In genomic region chr13:91313103-91313502, GRCh38 we compare ENCODE assay signal across 8 cellular contexts. TPM values are rescaled to one million over a fixed set of nuclear protein-coding genes. Genes with fewer than 3 reads are reported as not detected.
A peak's percentile ranks its signal among the peaks of the same experiment; 100 is the strongest.
DNase-seq lines count a peak whose midpoint lies in the region; ATAC-seq and TF ChIP-seq lines count a peak whose summit lies in the region.

No MANE protein-coding gene starts in this region.

- H3K4me1 Mint-ChIP-seq in Calu3 (ENCODE audit: low read depth, unreplicated experiment) = peaks cover 8% of the 10 kb centered on the region

- TF ChIP-seq RAD21 in liver (IDR thresholded peaks at IDR 0.05) = peak; percentile 84 to 91

- H3K27me3 ChIP-seq in liver (ENCODE audit: control insufficient read depth in 4 of 4, insufficient read depth in 4 of 4, low read length in 3 of 4) = peaks cover 0 to 25% (median 6%) of the 10 kb centered on the region in 4 donors

- peak; percentile 81 for ATAC-seq in HG02588 (IDR thresholded peaks at IDR 0.05; ENCODE audit: unreplicated experiment)

- H3K36me3 Mint-ChIP-seq in Calu3 (ENCODE audit: insufficient read depth, unreplicated experiment) = no peaks in the 10 kb centered on the region

- no peak for TF ChIP-seq POLR2A in NB4 (IDR thresholded peaks at IDR 0.05; ENCODE audit: extremely low read depth, insufficient read length)

- DNase-seq in AG09309 (ENCODE audit: low read depth) = no peak
- peak; percentile 14 for DNase-seq in NB4 (ENCODE audit: low read depth)
- no peak for DNase-seq in astrocyte of the cerebellum (ENCODE audit: low read depth)
- DNase-seq in SKM-1 treated with dmso at 0.1 percent for 144 hours (lab: John Stamatoyannopoulos, UW; ENCODE audit: unreplicated experiment) = no peak
- DNase-seq in Calu3 = no peak

- intact Hi-C loops in Calu3 (cut with micrococcal nuclease; ENCODE audit: unreplicated experiment) = no loop called here

- TF ChIP-seq CTCF in AG09309 (IDR thresholded peaks at IDR 0.05; ENCODE audit: control insufficient read depth, insufficient read depth, low read depth, low read length, missing control alignments) = peak; percentile 44
- TF ChIP-seq CTCF in GM12875 (IDR thresholded peaks at IDR 0.05; ENCODE audit: borderline replicate concordance, insufficient read depth, low read depth, low read length) = peak; percentile 49; the same call in 1 of the 2 replicates
- no peak for TF ChIP-seq CTCF in NB4 (IDR thresholded peaks at IDR 0.05; ENCODE audit: low read depth, low read length)
- peak; percentile 60 for TF ChIP-seq CTCF in astrocyte of the cerebellum (IDR thresholded peaks at IDR 0.05; ENCODE audit: low read depth, low read length, missing control alignments)
- peak; percentile 64 for TF ChIP-seq CTCF in liver (IDR thresholded peaks at IDR 0.05; ENCODE audit: low read depth, low read length, missing input control)
- TF ChIP-seq CTCF in Calu3 (IDR thresholded peaks at IDR 0.05; ENCODE audit: unreplicated experiment) = no peak

- no peak overlapping the region for H3K27ac Mint-ChIP-seq in Calu3 (ENCODE audit: unreplicated experiment)

- in situ Hi-C loops in astrocyte of the cerebellum (cut with HindIII; ENCODE audit: low sequenced_read_pairs) = no loop called here

- H3K4me1 ChIP-seq in liver (ENCODE audit: control insufficient read depth in 4 of 4, insufficient read depth in 4 of 4, low read length in 3 of 4) = no peaks in the 10 kb centered on the region

- H3K9me3 ChIP-seq in liver (ENCODE audit: control insufficient read depth in 4 of 4, low read length in 3 of 4) = no peaks in the 10 kb centered on the region

- 19% methylated on average over 5 of the region's 5 CpGs for WGBS in liver

- H3K27ac ChIP-seq in liver (ENCODE audit: low read depth in 1 of 2, low read length in 2 of 2) = no peak overlapping the region

- CTCF ChIA-PET in Calu3 (lab: Charles Lee) = no interaction called here

- H3K4me3 Mint-ChIP-seq in Calu3 (ENCODE audit: low read depth, unreplicated experiment) = no peak overlapping the region

- H3K27me3 Mint-ChIP-seq in Calu3 (ENCODE audit: unreplicated experiment) = no peaks in the 10 kb centered on the region

- BruUV-seq in Calu3 (replicated peaks; lab: Mats Ljungman, UMichigan) = no TSS peak

- H3K4me3 ChIP-seq in AG09309 (ENCODE audit: control insufficient read depth, low read depth, low read length) = no peak overlapping the region
- peak overlapping the region; percentile 19 for H3K4me3 ChIP-seq in GM12875 (ENCODE audit: low read depth, low read length)
- H3K4me3 ChIP-seq in NB4 (ENCODE audit: low read depth, low read length) = no peak overlapping the region
- no peak overlapping the region for H3K4me3 ChIP-seq in astrocyte of the cerebellum (ENCODE audit: low read depth, low read length)
- no peak overlapping the region for H3K4me3 ChIP-seq in liver (ENCODE audit: low read depth in 1 of 3, low read length in 3 of 3)

- no peak overlapping the region for H3K9ac ChIP-seq in liver (ENCODE audit: low read depth in 1 of 2, low read length in 2 of 2)

- H3K36me3 ChIP-seq in liver (ENCODE audit: control insufficient read depth in 4 of 4, insufficient read depth in 3 of 4, low read depth in 1 of 4, low read length in 3 of 4) = no peaks in the 10 kb centered on the region

- no peaks in the 10 kb centered on the region for H3K9me3 Mint-ChIP-seq in Calu3 (ENCODE audit: low read depth, unreplicated experiment)

TF ChIP-seq in liver, 16 proteins besides CTCF, POLR2A, EP300 and RAD21:
- no peak for TF ChIP-seq TAF1 (conservative IDR thresholded peaks at IDR 0.05)
- no peak for TF ChIP-seq GABPA (IDR thresholded peaks at IDR 0.05 in 1 of 2, conservative IDR thresholded peaks at IDR 0.05 in 1 of 2)
- TF ChIP-seq FOXA2 (IDR thresholded peaks at IDR 0.05) = no peak
- TF ChIP-seq NR2F2 (IDR thresholded peaks at IDR 0.05) = no peak
- no peak for TF ChIP-seq SP1 (IDR thresholded peaks at IDR 0.05)
- TF ChIP-seq JUND (IDR thresholded peaks at IDR 0.05) = no peak
- TF ChIP-seq HNF4G (IDR thresholded peaks at IDR 0.05) = no peak
- TF ChIP-seq REST (IDR thresholded peaks at IDR 0.05) = no peak
- TF ChIP-seq FOXA1 (IDR thresholded peaks at IDR 0.05) = no peak
- no peak for TF ChIP-seq HNF4A (conservative IDR thresholded peaks at IDR 0.05)
- TF ChIP-seq ATF3 (IDR thresholded peaks at IDR 0.05) = no peak
- no peak for TF ChIP-seq RXRA (IDR thresholded peaks at IDR 0.05)
- no peak for TF ChIP-seq ZBTB33 (IDR thresholded peaks at IDR 0.05)
- TF ChIP-seq EGR1 (IDR thresholded peaks at IDR 0.05; ENCODE audit: low read depth in 2 of 2) = no peak
- TF ChIP-seq YY1 (IDR thresholded peaks at IDR 0.05) = no peak
- TF ChIP-seq MAX (IDR thresholded peaks at IDR 0.05) = no peak

RNA-seq across cellular contexts. Expression of gene MIR17HG, which starts 34.4 kb away (rescaled TPM):
- 1 to 10 TPM; 6.1 to 7.7 TPM for total RNA-seq in liver
- polyA plus RNA-seq in liver = 1 to 10 TPM in 1 of 2 donors, under 1 TPM in 1; 0.27 to 2.7 TPM
- total RNA-seq in Calu3 (2022) = 3.4 and 4.1 TPM in 2 replicates

Comparison
In these comparisons a context has a peak if more than half of its experiments do, and no peak if none do; other contexts are left out.
1. CTCF ChIP-seq: peak in AG09309 (single experiment), GM12875 (single experiment), astrocyte of the cerebellum (single experiment) and liver (single experiment); none in NB4 (single experiment) and Calu3 (single experiment).